ENCODE assay signal across 12 cellular contexts in the genomic region with DNA sequence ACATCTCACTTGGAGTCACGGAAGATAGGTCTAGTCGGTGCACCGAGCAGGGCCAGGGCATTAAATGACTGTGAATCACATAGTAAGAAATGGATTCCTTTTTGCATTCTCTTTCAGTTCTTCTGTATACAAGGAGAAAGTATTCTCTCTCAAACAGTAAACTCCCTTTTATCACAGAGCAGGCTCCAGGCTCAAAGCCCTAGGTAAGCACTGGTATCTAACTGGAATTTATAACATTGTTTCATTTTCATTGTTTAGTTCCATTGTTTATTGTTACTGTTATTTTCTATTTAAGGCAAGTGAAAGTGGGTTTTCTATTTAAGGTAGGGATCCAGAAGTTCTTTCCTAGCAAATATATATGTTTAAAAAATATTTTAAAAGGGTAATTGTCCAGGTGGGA. TPM values are rescaled to one million over a fixed set of nuclear protein-coding genes. Genes with fewer than 3 reads are reported as not detected.
DNase-seq lines count a peak whose midpoint lies in the region; ATAC-seq and TF ChIP-seq lines count a peak whose summit lies in the region.
"Had no signal": no experiment of that assay in that cellular context is flagged by ENCODE, and none has a peak within 500 bp of the region (broad histone marks: within the 10 kb centered on the region; RNA-seq: fewer than 3 reads in every experiment).

No MANE protein-coding gene starts in this region.

- H4K8ac ChIP-seq in mesenchymal stem cell (ENCODE audit: low read length), result peak overlapping the region; percentile 55

- H4K91ac ChIP-seq in mesenchymal stem cell (ENCODE audit: low read length), result no peak overlapping the region

- H2AK5ac ChIP-seq in mesenchymal stem cell (ENCODE audit: low read length, severe bottlenecking), result no peak overlapping the region

- no peaks in the 10 kb centered on the region for H3K79me1 ChIP-seq in mesenchymal stem cell (replicated peaks; ENCODE audit: low read length, poor library complexity, severe bottlenecking)

- ATAC-seq in activated T-cell treated with anti-CD3 and anti-CD28 coated beads, Interleukin-2, amount 50 U/mL, for 72 hours (replicated peaks in 1 of 2), result no peak
- ATAC-seq in upper lobe of right lung (no peak), HG03159 (IDR thresholded peaks at IDR 0.05; ENCODE audit: unreplicated experiment) (no peak)

- intact Hi-C loops in mammary epithelial cell (cut with micrococcal nuclease), result no loop called here
- intact Hi-C loops in upper lobe of right lung (cut with DNase I), result no loop called here

- H2BK120ac ChIP-seq in mesenchymal stem cell (ENCODE audit: low read depth, low read length), result no peak overlapping the region

- H3K4me1 ChIP-seq in mammary epithelial cell (ENCODE audit: insufficient read depth, low read length), result peaks cover 15% of the 10 kb centered on the region
- peaks cover 14% of the 10 kb centered on the region for H3K4me1 ChIP-seq in mesenchymal stem cell (ENCODE audit: control insufficient read depth, insufficient read depth, low read depth, low read length)
- peaks cover 3% of the 10 kb centered on the region for H3K4me1 ChIP-seq in upper lobe of right lung

- peak overlapping the region; percentile 13 to 56 for H3K4me3 Mint-ChIP-seq in activated T-cell treated with anti-CD3 and anti-CD28 coated beads, Interleukin-2, amount 50 U/mL, for 72 hours

- H4K20me1 ChIP-seq in mammary epithelial cell (ENCODE audit: insufficient read depth, low read length), result no peaks in the 10 kb centered on the region

- H2BK12ac ChIP-seq in mesenchymal stem cell (ENCODE audit: low read length in 2 of 2), result no peak overlapping the region

- H3K4me1 Mint-ChIP-seq in activated T-cell treated with anti-CD3 and anti-CD28 coated beads, Interleukin-2, amount 50 U/mL, for 72 hours (ENCODE audit: low read depth), result peaks cover 22% of the 10 kb centered on the region

- H3K14ac ChIP-seq in mesenchymal stem cell (ENCODE audit: low read length in 2 of 2), result no peak overlapping the region

- H3K36me3 ChIP-seq in mammary epithelial cell (ENCODE audit: insufficient read depth, low read length) (no peaks in the 10 kb centered on the region), mesenchymal stem cell (ENCODE audit: control insufficient read depth in 1 of 2, insufficient read depth in 2 of 2, low read depth in 1 of 2, low read length in 2 of 2) (no peaks in the 10 kb centered on the region), upper lobe of right lung (no peaks in the 10 kb centered on the region)
- H3K36me3 ChIP-seq: neutrophil had no signal

- BruUV-seq in mammary epithelial cell (replicated peaks; lab: Mats Ljungman, UMichigan), result no TSS peak

- H3K27ac ChIP-seq in mammary epithelial cell (ENCODE audit: insufficient read depth, low read depth, low read length) (no peak overlapping the region), mesenchymal stem cell (ENCODE audit: low read length, poor library complexity, severe bottlenecking) (no peak overlapping the region), upper lobe of right lung (peak overlapping the region; percentile 83)
- H3K27ac ChIP-seq: neutrophil had no signal

- H3K4me3 ChIP-seq in mammary epithelial cell (replicated peaks in 1 of 3; ENCODE audit: insufficient read depth in 1 of 3, low read depth in 2 of 3, low read length in 3 of 3) (peak overlapping the region; percentile 47 to 82 (median 74)), mesenchymal stem cell (ENCODE audit: insufficient read depth in 1 of 2, low read depth in 1 of 2, low read length in 2 of 2) (no peak overlapping the region), upper lobe of right lung (peak overlapping the region; percentile 67)

- no peaks in the 10 kb centered on the region for H3K9me3 Mint-ChIP-seq in activated T-cell treated with anti-CD3 and anti-CD28 coated beads, Interleukin-2, amount 50 U/mL, for 72 hours

- H3K18ac ChIP-seq in mesenchymal stem cell (ENCODE audit: low read depth in 1 of 2, low read length in 2 of 2), result no peak overlapping the region

- H3K27ac Mint-ChIP-seq in activated T-cell treated with anti-CD3 and anti-CD28 coated beads, Interleukin-2, amount 50 U/mL, for 72 hours, result no peak overlapping the region

- TF ChIP-seq CTCF in mammary epithelial cell (conservative IDR thresholded peaks at IDR 0.05 in 1 of 2, IDR thresholded peaks at IDR 0.05 in 1 of 2; ENCODE audit: extremely low read depth in 1 of 2, insufficient read depth in 1 of 2, low read depth in 1 of 2, low read length in 2 of 2), result no peak
- TF ChIP-seq CTCF in upper lobe of right lung (IDR thresholded peaks at IDR 0.05), result no peak

- H2BK5ac ChIP-seq in mesenchymal stem cell (ENCODE audit: low read depth, low read length, poor library complexity, severe bottlenecking), result no peak overlapping the region

- H3K27me3 ChIP-seq in mammary epithelial cell (ENCODE audit: insufficient read depth, low read length) (no peaks in the 10 kb centered on the region), mesenchymal stem cell (ENCODE audit: control insufficient read depth in 1 of 2, insufficient read depth in 1 of 2, low read length in 2 of 2) (peaks cover 25 to 75% of the 10 kb centered on the region in 2 experiments), upper lobe of right lung (peaks cover 21% of the 10 kb centered on the region)

- CTCF ChIA-PET in mammary epithelial cell (lab: Charles Lee; ENCODE audit: low non-redundant PET), result no interaction called here

- H3K9me3 ChIP-seq in mammary epithelial cell (replicated peaks; ENCODE audit: insufficient read depth, low read length) (no peaks in the 10 kb centered on the region), mesenchymal stem cell (ENCODE audit: control insufficient read depth, low read length) (no peaks in the 10 kb centered on the region), upper lobe of right lung (no peaks in the 10 kb centered on the region)
- H3K9me3 ChIP-seq: neutrophil had no signal

- peaks cover 9% of the 10 kb centered on the region for H3K79me2 ChIP-seq in mammary epithelial cell (ENCODE audit: insufficient read depth, low read length)

- H2AFZ ChIP-seq in mammary epithelial cell (ENCODE audit: low read depth, low read length), result peak overlapping the region; percentile 84
- no peak overlapping the region for H2AFZ ChIP-seq in mesenchymal stem cell (ENCODE audit: low read depth, low read length)

- H3K23ac ChIP-seq in mesenchymal stem cell (ENCODE audit: low read length in 2 of 2), result no peak overlapping the region

- DNase-seq in activated T-cell treated with anti-CD3 and anti-CD28 coated beads, Interleukin-2, amount 50 U/mL, for 72 hours, result no peak
- DNase-seq in activated T-cell treated with anti-CD3 and anti-CD28 coated beads, Interleukin-2, amount 50 U/mL, for 48 hours, result no peak
- DNase-seq in mammary epithelial cell (no peak), mesenchymal stem cell (no peak), upper lobe of right lung (no peak)
- DNase-seq in activated CD8-positive, alpha-beta memory T cell treated with anti-CD3 and anti-CD28 coated beads for 24 hours, result no peak
- DNase-seq in stimulated activated CD4-positive, alpha-beta T cell treated with anti-CD3 and anti-CD28 coated beads, Interleukin-4, amount 100 ng/mL, for 1 hour, result no peak
- DNase-seq: effector memory CD4-positive, alpha-beta T cell; Kasumi-1; NCI-H1930 had no signal

- in situ Hi-C loops in mammary epithelial cell (cut with MboI; ENCODE audit: low sequenced_read_pairs in 2 of 2), result no loop called here

- H2BK15ac ChIP-seq in mesenchymal stem cell (ENCODE audit: low read depth, poor library complexity, severe bottlenecking), result no peak overlapping the region

- H3K36me3 Mint-ChIP-seq in activated T-cell treated with anti-CD3 and anti-CD28 coated beads, Interleukin-2, amount 50 U/mL, for 72 hours (ENCODE audit: insufficient read depth in 2 of 2), result peaks cover 3 to 4% of the 10 kb centered on the region in 2 donors

- H3K27me3 Mint-ChIP-seq in activated T-cell treated with anti-CD3 and anti-CD28 coated beads, Interleukin-2, amount 50 U/mL, for 72 hours (ENCODE audit: low read depth), result no peaks in the 10 kb centered on the region

- H3K4ac ChIP-seq in mesenchymal stem cell (ENCODE audit: low read depth in 1 of 2, low read length in 2 of 2), result no peak overlapping the region

- peak overlapping the region; percentile 34 for H3K9ac ChIP-seq in mammary epithelial cell (ENCODE audit: insufficient read depth, low read length)
- no peak overlapping the region for H3K9ac ChIP-seq in mesenchymal stem cell (ENCODE audit: low read length)

- dilution Hi-C loops in mammary epithelial cell (cut with HindIII; ENCODE audit: low sequenced_read_pairs), result no loop called here

- peak overlapping the region; percentile 87 for H3K4me2 ChIP-seq in mammary epithelial cell (ENCODE audit: insufficient read depth, low read depth, low read length)
- H3K4me2 ChIP-seq in mesenchymal stem cell (ENCODE audit: low read length, poor library complexity, severe bottlenecking), result no peak overlapping the region

- 29% methylated on average over 3 of the region's 3 CpGs for WGBS in mammary epithelial cell (ENCODE audit: low coverage, missing lambda C conversion rate)
- 93% methylated on average over 3 of the region's 3 CpGs for WGBS in mesenchymal stem cell

RNA-seq across cellular contexts. Expression of a gene that starts 44.1 kb away (rescaled TPM):
- total RNA-seq in activated T-cell treated with anti-CD3 and anti-CD28 coated beads, Interleukin-2, amount 50 U/mL, for 72 hours, result 100 to 1,000 TPM; 109 to 130 TPM
- total RNA-seq in mammary epithelial cell, result 10 to 100 TPM in 1 of 2 donors, 1 to 10 TPM in 1; 4.8 to 49.3 TPM
- polyA plus RNA-seq in mammary epithelial cell, result 38.7 TPM
- 9.9 TPM for polyA minus RNA-seq in mammary epithelial cell
- 12.3 TPM for polyA plus RNA-seq in mesenchymal stem cell (2013, experiment 1 of 2)
- 13.6 TPM for polyA plus RNA-seq in mesenchymal stem cell (2013, experiment 2 of 2)
- 3.4 TPM for total RNA-seq in upper lobe of right lung

Comparison
In these comparisons a context has a peak if more than half of its experiments do, and no peak if none do; other contexts are left out.
1. H3K4me3 ChIP-seq: peak in mammary epithelial cell (3 of 3) and upper lobe of right lung (single experiment); none in mesenchymal stem cell (0 of 2).